ENCODE assay signal across 1 cellular context in genomic region chr4:39233114-39233513, GRCh38.
TF ChIP-seq lines count a peak whose summit lies in the region.

No MANE protein-coding gene starts in this region.

TF ChIP-seq in HepG2, 621 proteins besides CTCF, POLR2A, EP300 and RAD21 (continued from another document):
- TF ChIP-seq ZFX (CRISPR knock-in tag; IDR thresholded peaks at IDR 0.05; ENCODE audit: low read depth) (peak; percentile 53), RXRB (CRISPR knock-in tag; IDR thresholded peaks at IDR 0.05; ENCODE audit: borderline replicate concordance) (peak; percentile 40; the same call in 1 of the 2 replicates), SIN3B (IDR thresholded peaks at IDR 0.05; ENCODE audit: low read length) (no peak), RARA (CRISPR knock-in tag; IDR thresholded peaks at IDR 0.05) (peak; percentile 75), CENPBD1 (CRISPR knock-in tag; IDR thresholded peaks at IDR 0.05; ENCODE audit: borderline replicate concordance, low read depth) (no peak), ZMYM4 (CRISPR knock-in tag; IDR thresholded peaks at IDR 0.05) (0 out of 2 replicates have a peak, but pooled peaks have one; percentile 31), BCL6 (CRISPR knock-in tag; IDR thresholded peaks at IDR 0.05) (0 out of 2 replicates have a peak, but pooled peaks have one; percentile 23), NR2F1 (CRISPR knock-in tag; IDR thresholded peaks at IDR 0.05) (0 out of 4 replicates have a peak, but pooled peaks of 1 of the 2 experiments have one; percentile 26), ZNF318 (CRISPR knock-in tag; IDR thresholded peaks at IDR 0.05) (no peak)
- TF ChIP-seq, protein P1, sequence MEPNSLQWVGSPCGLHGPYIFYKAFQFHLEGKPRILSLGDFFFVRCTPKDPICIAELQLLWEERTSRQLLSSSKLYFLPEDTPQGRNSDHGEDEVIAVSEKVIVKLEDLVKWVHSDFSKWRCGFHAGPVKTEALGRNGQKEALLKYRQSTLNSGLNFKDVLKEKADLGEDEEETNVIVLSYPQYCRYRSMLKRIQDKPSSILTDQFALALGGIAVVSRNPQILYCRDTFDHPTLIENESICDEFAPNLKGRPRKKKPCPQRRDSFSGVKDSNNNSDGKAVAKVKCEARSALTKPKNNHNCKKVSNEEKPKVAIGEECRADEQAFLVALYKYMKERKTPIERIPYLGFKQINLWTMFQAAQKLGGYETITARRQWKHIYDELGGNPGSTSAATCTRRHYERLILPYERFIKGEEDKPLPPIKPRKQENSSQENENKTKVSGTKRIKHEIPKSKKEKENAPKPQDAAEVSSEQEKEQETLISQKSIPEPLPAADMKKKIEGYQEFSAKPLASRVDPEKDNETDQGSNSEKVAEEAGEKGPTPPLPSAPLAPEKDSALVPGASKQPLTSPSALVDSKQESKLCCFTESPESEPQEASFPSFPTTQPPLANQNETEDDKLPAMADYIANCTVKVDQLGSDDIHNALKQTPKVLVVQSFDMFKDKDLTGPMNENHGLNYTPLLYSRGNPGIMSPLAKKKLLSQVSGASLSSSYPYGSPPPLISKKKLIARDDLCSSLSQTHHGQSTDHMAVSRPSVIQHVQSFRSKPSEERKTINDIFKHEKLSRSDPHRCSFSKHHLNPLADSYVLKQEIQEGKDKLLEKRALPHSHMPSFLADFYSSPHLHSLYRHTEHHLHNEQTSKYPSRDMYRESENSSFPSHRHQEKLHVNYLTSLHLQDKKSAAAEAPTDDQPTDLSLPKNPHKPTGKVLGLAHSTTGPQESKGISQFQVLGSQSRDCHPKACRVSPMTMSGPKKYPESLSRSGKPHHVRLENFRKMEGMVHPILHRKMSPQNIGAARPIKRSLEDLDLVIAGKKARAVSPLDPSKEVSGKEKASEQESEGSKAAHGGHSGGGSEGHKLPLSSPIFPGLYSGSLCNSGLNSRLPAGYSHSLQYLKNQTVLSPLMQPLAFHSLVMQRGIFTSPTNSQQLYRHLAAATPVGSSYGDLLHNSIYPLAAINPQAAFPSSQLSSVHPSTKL (CRISPR knock-in tag; IDR thresholded peaks at IDR 0.05), result peak; percentile 49
